In the genomic region with DNA sequence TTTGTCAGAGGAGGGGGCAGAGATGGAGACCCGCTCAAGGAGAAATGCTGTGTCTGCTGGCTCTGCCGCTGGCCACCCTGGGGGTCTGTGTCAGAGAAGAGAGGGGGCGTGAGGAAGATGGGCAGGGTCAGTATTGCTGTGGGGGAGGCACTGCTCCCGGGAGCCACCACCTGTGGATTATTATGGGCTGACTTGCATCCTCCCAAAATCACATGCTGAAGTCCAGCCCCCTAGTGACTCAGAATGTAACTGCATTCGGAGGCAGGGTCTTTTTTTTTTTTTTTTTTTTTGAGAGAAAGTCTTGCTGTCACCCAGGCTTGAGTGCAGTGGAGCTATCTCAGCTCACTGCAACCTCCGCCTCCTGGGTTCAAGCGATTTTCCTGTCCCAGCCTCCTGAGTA, we compare ENCODE assay signal across 9 cellular contexts. TPM values are rescaled to one million over a fixed set of nuclear protein-coding genes. Genes with fewer than 3 reads are reported as not detected.
DNase-seq lines count a peak whose midpoint lies in the region; ATAC-seq and TF ChIP-seq lines count a peak whose summit lies in the region.
"Had no signal": no experiment of that assay in that cellular context is flagged by ENCODE, and none has a peak within 500 bp of the region (broad histone marks: within the 10 kb centered on the region; RNA-seq: fewer than 3 reads in every experiment).

No MANE protein-coding gene starts in this region.

- ATAC-seq in GM21786 (IDR thresholded peaks at IDR 0.05; ENCODE audit: unreplicated experiment) (no peak), GM21526 (IDR thresholded peaks at IDR 0.05; ENCODE audit: low FRiP score, unreplicated experiment) (no peak), HG02759 (IDR thresholded peaks at IDR 0.05; ENCODE audit: unreplicated experiment) (no peak)

- H3K79me2 ChIP-seq in hepatocyte = peaks cover 3% of the 10 kb centered on the region

- H3K4me2 ChIP-seq in hepatocyte = no peak overlapping the region

- 71% methylated on average over 7 of the region's 7 CpGs for WGBS in hepatocyte (ENCODE audit: low lambda C conversion rate, missing lambda C conversion rate)

- H3K27me3 ChIP-seq in hepatocyte = no peaks in the 10 kb centered on the region
- H3K27me3 ChIP-seq: right atrium auricular region had no signal

- DNase-seq in AG09319 (ENCODE audit: extremely low read depth, low read depth) (no peak), GM12864 (ENCODE audit: low read depth) (no peak), RPMI8226 (peak; percentile 29), hepatocyte (ENCODE audit: low spot score) (no peak), mesenteric fat pad (ENCODE audit: low spot score) (no peak)

- H3K27ac ChIP-seq in hepatocyte = no peak overlapping the region
- H3K27ac ChIP-seq: right atrium auricular region had no signal

- TF ChIP-seq CTCF in AG09319 (IDR thresholded peaks at IDR 0.05; ENCODE audit: low read depth, low read length) = peak; percentile 45
- TF ChIP-seq CTCF in GM12864 (IDR thresholded peaks at IDR 0.05; ENCODE audit: low read depth, low read length, missing control alignments) = peak; percentile 53
- TF ChIP-seq CTCF in hepatocyte (IDR thresholded peaks at IDR 0.05; ENCODE audit: poor library complexity) = peak; percentile 18

- H3K9me3 ChIP-seq in hepatocyte (ENCODE audit: low read depth) = no peaks in the 10 kb centered on the region
- H3K9me3 ChIP-seq: right atrium auricular region had no signal

- no peaks in the 10 kb centered on the region for H3K36me3 ChIP-seq in hepatocyte (replicated peaks; ENCODE audit: insufficient read depth, low read depth)

- no peaks in the 10 kb centered on the region for H3K4me1 ChIP-seq in hepatocyte (ENCODE audit: insufficient read depth)
- H3K4me1 ChIP-seq: right atrium auricular region had no signal

- H2AFZ ChIP-seq in hepatocyte = no peak overlapping the region

- H3K4me3 ChIP-seq in GM12864 (ENCODE audit: low read depth, low read length) (no peak overlapping the region), hepatocyte (no peak overlapping the region)
- H3K4me3 ChIP-seq: right atrium auricular region had no signal

- H3K9me2 ChIP-seq in hepatocyte (replicated peaks; ENCODE audit: insufficient read depth) = no peaks in the 10 kb centered on the region

- H4K20me1 ChIP-seq in hepatocyte (ENCODE audit: insufficient read depth, poor library complexity, severe bottlenecking) = peaks cover 11% of the 10 kb centered on the region

RNA-seq across cellular contexts. Expression of a gene that starts 12.3 kb away (rescaled TPM):
- total RNA-seq in hepatocyte = 37.3 and 44.0 TPM in 2 replicates
- 71.9 and 80.7 TPM in 2 replicates for polyA plus RNA-seq in hepatocyte
- total RNA-seq in mesenteric fat pad = 41.5 TPM

RNA-seq across cellular contexts. Expression of a gene that starts 51.2 kb away (rescaled TPM):
- total RNA-seq in hepatocyte (not detected in 2 replicates), mesenteric fat pad (not detected)
- polyA plus RNA-seq in hepatocyte = not detected in 2 replicates
- total RNA-seq: right atrium auricular region had no signal

RNA-seq across cellular contexts. Expression of a gene that starts 57.9 kb away (rescaled TPM):
- total RNA-seq in hepatocyte (0.13 TPM in 1 of 2 replicates, not detected in the other), mesenteric fat pad (not detected)
- polyA plus RNA-seq in hepatocyte = 0.35 TPM in 1 of 2 replicates, not detected in the other
- total RNA-seq: right atrium auricular region had no signal
